Comparison of ENCODE assay signal across 21 cellular contexts in genomic region chr2:98511981-98512380, GRCh38.
DNase-seq lines count a peak whose midpoint lies in the region; ATAC-seq and TF ChIP-seq lines count a peak whose summit lies in the region.
"Had no signal": no experiment of that assay in that cellular context is flagged by ENCODE, and none has a peak within 500 bp of the region (broad histone marks: within the 10 kb centered on the region; RNA-seq: fewer than 3 reads in every experiment).

No MANE protein-coding gene starts in this region.

- DNase-seq in NK-92 treated with Interleukin-12 subunit alpha and Interleukin-12 subunit beta, amount 100 ng/mL, for 24 hours (lab: John Stamatoyannopoulos, UW): peak; percentile 39
- DNase-seq in NK-92 (lab: John Stamatoyannopoulos, UW; ENCODE audit: unreplicated experiment) (no peak), CD14-positive monocyte (ENCODE audit: low spot score) (no peak), natural killer cell (no peak)
- DNase-seq in stimulated activated CD4-positive, alpha-beta T cell treated with anti-CD3 and anti-CD28 coated beads, Interleukin-15, amount 100 ng/mL, for 24 hours: no peak
- DNase-seq: AML-193, Calu3, GF-D8, H7, HFFc6, MM.1S, NCI-H1092 treated with DMSO at 0.1 percent for 48 hours, NCI-H2081, NCI-H2171 treated with DMSO at 0.1 percent for 48 hours, NCI-H446 treated with DMSO at 0.1 percent for 48 hours, RPMI8226, SHP77 treated with DMSO at 0.1 percent for 48 hours had no signal

- peak overlapping the region; percentile 11 to 100 (median 63) for H3K27ac Mint-ChIP-seq in CD14-positive monocyte
- peak overlapping the region; percentile 26 for H3K27ac Mint-ChIP-seq in dendritic cell treated with granulocyte-macrophage colony-stimulating factor and Interleukin-4, amounts not matched to agents 40 ng/mL and 50 ng/mL, for 4 days
- peak overlapping the region; percentile 85 to 91 for H3K27ac Mint-ChIP-seq in natural killer cell
- H3K27ac Mint-ChIP-seq: HFFc6 had no signal

- H3K9me3 Mint-ChIP-seq in CD14-positive monocyte (no peaks in the 10 kb centered on the region), natural killer cell (no peaks in the 10 kb centered on the region)
- H3K9me3 Mint-ChIP-seq in dendritic cell treated with granulocyte-macrophage colony-stimulating factor and Interleukin-4, amounts not matched to agents 40 ng/mL and 50 ng/mL, for 4 days: no peaks in the 10 kb centered on the region
- H3K9me3 Mint-ChIP-seq: HFFc6 had no signal

- H3K4me1 Mint-ChIP-seq in CD14-positive monocyte (peaks cover 85% of the 10 kb centered on the region), natural killer cell (peaks cover 86 to 98% of the 10 kb centered on the region in 2 donors)
- peaks cover 90% of the 10 kb centered on the region for H3K4me1 Mint-ChIP-seq in dendritic cell treated with granulocyte-macrophage colony-stimulating factor and Interleukin-4, amounts not matched to agents 40 ng/mL and 50 ng/mL, for 4 days (ENCODE audit: low read depth)

- H3K36me3 Mint-ChIP-seq in CD14-positive monocyte: peaks cover 31 to 39% of the 10 kb centered on the region in 2 donors
- peaks cover 13% of the 10 kb centered on the region for H3K36me3 Mint-ChIP-seq in dendritic cell treated with granulocyte-macrophage colony-stimulating factor and Interleukin-4, amounts not matched to agents 40 ng/mL and 50 ng/mL, for 4 days (ENCODE audit: low read depth)
- no peaks in the 10 kb centered on the region for H3K36me3 Mint-ChIP-seq in natural killer cell

- H3K4me3 Mint-ChIP-seq in CD14-positive monocyte (no peak overlapping the region), natural killer cell (peak overlapping the region; percentile 8)
- no peak overlapping the region for H3K4me3 Mint-ChIP-seq in dendritic cell treated with granulocyte-macrophage colony-stimulating factor and Interleukin-4, amounts not matched to agents 40 ng/mL and 50 ng/mL, for 4 days
- H3K4me3 Mint-ChIP-seq: HFFc6 had no signal

- TF ChIP-seq CTCF in CD14-positive monocyte (IDR thresholded peaks at IDR 0.05) (no peak), natural killer cell (IDR thresholded peaks at IDR 0.05) (no peak)

- intact Hi-C loops in CD14-positive monocyte (cut with micrococcal nuclease): no loop called here
- intact Hi-C loops in dendritic cell treated with granulocyte-macrophage colony-stimulating factor and Interleukin-4, amounts not matched to agents 40 ng/mL and 50 ng/mL, for 4 days (cut with micrococcal nuclease): no loop called here
- intact Hi-C loops in natural killer cell (cut with micrococcal nuclease): no loop called here

- H3K27me3 Mint-ChIP-seq in CD14-positive monocyte (ENCODE audit: low read depth in 3 of 3) (peaks cover 0 to 3% (median 1%) of the 10 kb centered on the region in 3 donors), natural killer cell (ENCODE audit: low read depth in 2 of 2) (no peaks in the 10 kb centered on the region)
- H3K27me3 Mint-ChIP-seq in dendritic cell treated with granulocyte-macrophage colony-stimulating factor and Interleukin-4, amounts not matched to agents 40 ng/mL and 50 ng/mL, for 4 days: no peaks in the 10 kb centered on the region

- peak; percentile 27 to 71 (median 33) for ATAC-seq in natural killer cell
- ATAC-seq in HG03196 (IDR thresholded peaks at IDR 0.05; ENCODE audit: unreplicated experiment): no peak
- ATAC-seq in HG03097 (IDR thresholded peaks at IDR 0.05; ENCODE audit: low FRiP score, unreplicated experiment): no peak
- ATAC-seq: GM12878 had no signal

Comparison
In these comparisons a context has a peak if more than half of its experiments do, and no peak if none do; other contexts are left out.
1. H3K27ac Mint-ChIP-seq: peak in every context shown above with its lines; median percentile 88 in natural killer cell; 63 in CD14-positive monocyte; 26 in dendritic cell treated with granulocyte-macrophage colony-stimulating factor and Interleukin-4, amounts not matched to agents 40 ng/mL and 50 ng/mL, for 4 days.
2. ATAC-seq: peak in natural killer cell (3 of 3); none in HG03196 (single experiment) and HG03097 (single experiment).